Comparison of ENCODE assay signal across 11 cellular contexts in the genomic region with DNA sequence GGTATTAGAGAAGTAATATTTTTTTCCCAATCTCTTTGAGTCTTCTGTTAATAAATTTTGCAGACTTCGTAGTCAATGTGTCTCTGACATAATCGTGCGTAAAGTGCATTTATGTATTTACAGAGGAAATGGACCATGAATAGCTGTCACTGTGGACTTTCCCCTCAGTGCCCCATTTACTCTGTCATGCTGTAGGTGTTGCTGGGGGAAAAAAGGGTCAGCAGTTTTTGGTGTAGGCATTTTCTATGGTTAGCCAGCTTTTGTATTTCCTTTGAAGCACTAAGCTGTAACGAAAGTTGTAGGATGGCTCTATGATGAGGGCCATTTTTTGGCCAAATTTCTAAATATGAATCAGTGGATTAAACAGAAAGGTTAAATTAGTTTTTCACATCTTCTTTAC.
DNase-seq lines count a peak whose midpoint lies in the region; ATAC-seq, FAIRE-seq and TF ChIP-seq lines count a peak whose summit lies in the region.
"Had no signal": no experiment of that assay in that cellular context is flagged by ENCODE, and none has a peak within 500 bp of the region (broad histone marks: within the 10 kb centered on the region; RNA-seq: fewer than 3 reads in every experiment).

No MANE protein-coding gene starts in this region.

- peak; percentile 26 for DNase-seq in glomerular visceral epithelial cell (ENCODE audit: extremely low spot score)
- DNase-seq in NCI-H2227 (lab: John Stamatoyannopoulos, UW; ENCODE audit: unreplicated experiment): no peak
- no peak for DNase-seq in dermis blood vessel endothelial cell
- DNase-seq in SKM-1 (lab: John Stamatoyannopoulos, UW; ENCODE audit: unreplicated experiment): no peak
- DNase-seq in kidney: no peak
- DNase-seq: colonic mucosa; stimulated activated CD4-positive, alpha-beta T cell treated with anti-CD3 and anti-CD28 coated beads, Interleukin-12 subunit alpha, Interleukin-12 subunit beta, amount 100 ng/mL, for 4 hours had no signal

- no peak overlapping the region for H3K4me3 ChIP-seq in kidney (ENCODE audit: low read length in 2 of 2)
- H3K4me3 ChIP-seq: colonic mucosa had no signal

- no peak for TF ChIP-seq CTCF in kidney (IDR thresholded peaks at IDR 0.05; ENCODE audit: borderline replicate concordance, extremely low read depth, insufficient read depth)

- ATAC-seq in GM18867 (IDR thresholded peaks at IDR 0.05; ENCODE audit: unreplicated experiment) (peak; percentile 62), GM21717 (IDR thresholded peaks at IDR 0.05; ENCODE audit: unreplicated experiment) (peak; percentile 85), HG03442 (IDR thresholded peaks at IDR 0.05; ENCODE audit: unreplicated experiment) (peak; percentile 75)
- ATAC-seq: HCT116 had no signal

- no peak overlapping the region for H3K9ac ChIP-seq in kidney (ENCODE audit: low read length in 2 of 2)

- FAIRE-seq in kidney (lab: Jason Lieb, UNC): no peak

- H3K4me1 ChIP-seq in kidney (ENCODE audit: control insufficient read depth in 1 of 2, insufficient read depth in 1 of 2, low read depth in 1 of 2, low read length in 2 of 2): no peaks in the 10 kb centered on the region
- H3K4me1 ChIP-seq: colonic mucosa had no signal

- no peak overlapping the region for H3K27ac ChIP-seq in kidney (ENCODE audit: low read depth in 2 of 2, low read length in 2 of 2)
- H3K27ac ChIP-seq: colonic mucosa had no signal

- H3K36me3 ChIP-seq in kidney (ENCODE audit: control insufficient read depth in 1 of 2, insufficient read depth in 2 of 2, low read length in 2 of 2): no peaks in the 10 kb centered on the region
- H3K36me3 ChIP-seq: colonic mucosa had no signal

- no peaks in the 10 kb centered on the region for H3K9me3 ChIP-seq in kidney (ENCODE audit: control insufficient read depth in 1 of 2, low read length in 2 of 2)
- H3K9me3 ChIP-seq: colonic mucosa had no signal

- intact Hi-C loops in kidney (cut with DNase I): no loop called here
